7 cellular contexts compared by ENCODE assay signal in the genomic region with DNA sequence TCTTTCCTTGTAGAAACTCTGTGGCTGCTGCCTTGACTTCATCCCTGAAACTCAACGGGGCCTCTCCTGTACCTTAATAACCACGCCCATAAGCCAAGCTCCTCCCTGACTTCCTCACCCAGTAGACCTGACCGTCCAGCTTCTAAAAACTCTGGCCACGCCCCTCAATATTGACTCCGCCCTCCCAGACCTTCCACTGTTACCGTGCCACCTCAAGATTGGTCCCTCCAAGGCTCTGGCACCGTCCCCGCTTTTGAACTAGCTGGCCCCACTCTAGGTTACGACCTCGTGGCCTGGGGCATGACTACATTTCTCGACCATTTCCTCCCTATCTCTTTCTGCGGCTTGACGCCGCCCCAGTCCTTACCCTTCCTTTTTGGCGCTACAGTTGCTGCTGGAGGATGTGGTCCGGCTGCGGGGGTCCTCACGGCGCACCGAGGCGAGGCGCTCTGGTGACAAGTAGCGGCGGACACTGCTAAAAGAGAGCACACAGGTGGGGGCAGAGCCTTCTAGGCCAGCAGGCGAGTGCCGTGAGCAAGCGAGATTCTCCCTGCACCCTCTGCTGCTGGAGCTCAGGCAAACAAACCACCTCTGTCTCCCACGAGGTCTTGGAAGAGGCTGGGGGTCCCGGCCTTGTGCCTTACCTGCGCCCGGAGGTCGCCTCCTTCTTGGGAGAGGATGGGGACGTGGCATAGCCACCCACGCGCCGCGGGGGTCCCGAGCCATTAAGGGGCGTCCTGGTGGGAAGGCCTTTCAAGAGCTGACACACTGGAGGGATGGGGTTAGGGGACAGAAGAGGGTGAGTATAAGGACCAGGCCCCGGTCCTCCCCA. TPM values are rescaled to one million over a fixed set of nuclear protein-coding genes. Genes with fewer than 3 reads are reported as not detected.
DNase-seq lines count a peak whose midpoint lies in the region; ATAC-seq and TF ChIP-seq lines count a peak whose summit lies in the region.

No MANE protein-coding gene starts in this region.

- 1 to 5% methylated on average over 34 to 38 of the region's 40 CpGs for whole genome bisulfite sequencing in lower leg skin, 2 donors

- H3K4me3 ChIP-seq in lower leg skin (ENCODE audit: low read depth, poor library complexity, severe bottlenecking) = no peak overlapping the region

- peak; percentile 32 for ATAC-seq in GM18520 (IDR thresholded peaks at IDR 0.05; ENCODE audit: unreplicated experiment)
- ATAC-seq in HG03064 (IDR thresholded peaks at IDR 0.05; ENCODE audit: low read depth, unreplicated experiment) = peak; percentile 18

- intact Hi-C loops in lower leg skin (cut with DNase I; ENCODE audit: low total_unique reads) = loop anchor here (5.0 to 10.0 kb wide), 3 partner anchors 34 to 117 kb away; no protein-coding TSS in a partner anchor

- TF ChIP-seq POLR2A in lower leg skin (IDR thresholded peaks at IDR 0.05) = no peak

- TF ChIP-seq CTCF in lower leg skin (IDR thresholded peaks at IDR 0.05) = no peak

- peak; percentile 96 for DNase-seq in NCI-H226
- peak; percentile 53 to 58 for DNase-seq in activated CD4-positive, alpha-beta T cell treated with anti-CD3 and anti-CD28 coated beads for 4 hours
- DNase-seq in dermis blood vessel endothelial cell = peak; percentile 69
- DNase-seq in lower leg skin (ENCODE audit: low spot score in 2 of 2) = peak; percentile 91 to 97
- peak; percentile 42 for DNase-seq in stimulated activated CD8-positive, alpha-beta memory T cell treated with anti-CD3 and anti-CD28 coated beads, Interleukin-15, amount 100 ng/mL, for 1 hour (ENCODE audit: low read depth)

RNA-seq across cellular contexts. Expression of gene EML2, which starts 2.3 kb away (rescaled TPM):
- 18.9 and 26.1 TPM in 2 replicates for total RNA-seq in dermis blood vessel endothelial cell
- total RNA-seq in lower leg skin = 100 to 1,000 TPM in 1 of 4 donors, 10 to 100 TPM in 3; 85.6 to 101 (median 89.4) TPM

RNA-seq across cellular contexts. Expression of gene GIPR, which starts 26.5 kb away (rescaled TPM):
- total RNA-seq in dermis blood vessel endothelial cell (0.05 TPM in 1 of 2 replicates, not detected in the other), lower leg skin (1 to 10 TPM; 1.4 to 3.9 (median 2.0) TPM)

RNA-seq across cellular contexts. Expression of gene GPR4, which starts 39.5 kb away (rescaled TPM):
- 3.2 and 5.0 TPM in 2 replicates for total RNA-seq in dermis blood vessel endothelial cell
- total RNA-seq in lower leg skin = 1 to 10 TPM in 1 of 4 donors, under 1 TPM in 3; 0.34 to 1.0 (median 0.70) TPM

RNA-seq across cellular contexts. Expression of gene SNRPD2, which starts 50.3 kb away (rescaled TPM):
- total RNA-seq in dermis blood vessel endothelial cell = 218 and 295 TPM in 2 replicates
- total RNA-seq in lower leg skin = 100 to 1,000 TPM; 144 to 223 (median 161) TPM

RNA-seq across cellular contexts. Expression of gene QPCTL, which starts 51.0 kb away (rescaled TPM):
- total RNA-seq in dermis blood vessel endothelial cell = 8.3 and 11.8 TPM in 2 replicates
- 1 to 10 TPM; 3.4 to 8.7 (median 6.8) TPM for total RNA-seq in lower leg skin

Comparison
In these comparisons a context has a peak if more than half of its experiments do, and no peak if none do; other contexts are left out.
1. DNase-seq: peak in every context shown above with its lines; median percentile 96 in NCI-H226; 94 in lower leg skin; 69 in dermis blood vessel endothelial cell; 56 in activated CD4-positive, alpha-beta T cell treated with anti-CD3 and anti-CD28 coated beads for 4 hours; 42 in stimulated activated CD8-positive, alpha-beta memory T cell treated with anti-CD3 and anti-CD28 coated beads, Interleukin-15, amount 100 ng/mL, for 1 hour.